Comparison of ENCODE assay signal across 8 cellular contexts in the genomic region with DNA sequence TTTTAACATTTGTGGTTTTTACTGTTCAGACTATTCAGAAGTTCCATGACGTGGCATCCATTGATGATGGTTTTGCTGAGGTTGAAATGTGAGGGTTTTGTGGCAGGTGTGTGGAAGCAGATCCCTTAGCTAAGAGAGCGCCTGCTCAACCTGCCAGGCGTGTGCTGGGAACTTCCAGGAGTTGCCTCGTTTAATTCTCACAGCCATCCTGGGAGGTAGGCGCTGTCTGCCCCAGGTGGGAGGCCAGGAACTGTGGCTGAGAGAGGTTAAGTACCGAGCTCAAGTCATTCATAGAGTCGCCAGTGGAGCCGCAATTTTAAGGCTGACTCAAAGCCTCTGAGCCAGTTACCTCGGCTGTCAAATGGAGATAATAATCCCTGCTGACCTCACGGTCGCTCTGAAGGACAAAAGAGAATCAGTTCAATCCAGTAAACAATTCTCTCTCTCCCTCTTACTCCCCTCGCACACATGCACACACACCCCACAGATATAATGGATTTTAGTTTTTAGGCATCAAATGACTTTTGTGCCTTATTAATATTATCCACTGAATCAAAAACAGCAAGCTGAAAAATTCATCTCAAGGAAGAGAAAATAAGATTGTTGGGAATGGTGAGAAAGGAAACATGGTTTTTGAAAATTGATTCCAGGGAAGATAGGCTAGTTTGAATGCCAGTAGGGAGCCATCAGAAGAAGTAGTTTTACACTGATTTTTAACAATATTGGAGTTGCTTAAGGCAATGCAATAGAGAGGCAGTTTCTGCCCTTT.
DNase-seq lines count a peak whose midpoint lies in the region; ATAC-seq and TF ChIP-seq lines count a peak whose summit lies in the region.

No MANE protein-coding gene starts in this region.

- H3K9me3 Mint-ChIP-seq in CD4-positive, alpha-beta T cell: no peaks in the 10 kb centered on the region
- H3K9me3 Mint-ChIP-seq in dendritic cell treated with granulocyte-macrophage colony-stimulating factor and Interleukin-4, amounts not matched to agents 40 ng/mL and 50 ng/mL, for 4 days: no peaks in the 10 kb centered on the region

- H2AFZ ChIP-seq in neuron (ENCODE audit: low read depth, low read length): peak overlapping the region; percentile 1

- peaks cover 64% of the 10 kb centered on the region for H3K36me3 Mint-ChIP-seq in CD4-positive, alpha-beta T cell (ENCODE audit: low read depth)
- H3K36me3 Mint-ChIP-seq in dendritic cell treated with granulocyte-macrophage colony-stimulating factor and Interleukin-4, amounts not matched to agents 40 ng/mL and 50 ng/mL, for 4 days (ENCODE audit: low read depth): peaks cover 95% of the 10 kb centered on the region

- peak overlapping the region; percentile 37 for H3K27ac ChIP-seq in CD4-positive, alpha-beta T cell (ENCODE audit: low read depth, low read length)
- H3K27ac ChIP-seq in subcutaneous abdominal adipose tissue (ENCODE audit: low read depth, low read length): peak overlapping the region; percentile 42

- H3K27ac Mint-ChIP-seq in CD4-positive, alpha-beta T cell: peak overlapping the region; percentile 91
- peak overlapping the region; percentile 35 for H3K27ac Mint-ChIP-seq in dendritic cell treated with granulocyte-macrophage colony-stimulating factor and Interleukin-4, amounts not matched to agents 40 ng/mL and 50 ng/mL, for 4 days

- H3K9ac ChIP-seq in subcutaneous abdominal adipose tissue (ENCODE audit: low read length in 5 of 5): no peak overlapping the region

- H3K4me1 ChIP-seq in neuron (ENCODE audit: insufficient read depth, low read length): peaks cover 36% of the 10 kb centered on the region
- H3K4me1 ChIP-seq in subcutaneous abdominal adipose tissue (ENCODE audit: control insufficient read depth in 5 of 5, insufficient read depth in 5 of 5, low read length in 5 of 5): peaks cover 2 to 20% (median 12%) of the 10 kb centered on the region in 5 donors

- TF ChIP-seq CTCF in CD4-positive, alpha-beta T cell (IDR thresholded peaks at IDR 0.05): no peak

- no peaks in the 10 kb centered on the region for H3K27me3 Mint-ChIP-seq in CD4-positive, alpha-beta T cell
- H3K27me3 Mint-ChIP-seq in dendritic cell treated with granulocyte-macrophage colony-stimulating factor and Interleukin-4, amounts not matched to agents 40 ng/mL and 50 ng/mL, for 4 days: no peaks in the 10 kb centered on the region

- peak; percentile 48 for ATAC-seq in CD4-positive, alpha-beta T cell (ENCODE audit: poor library complexity)
- ATAC-seq in HG02885 (IDR thresholded peaks at IDR 0.05; ENCODE audit: poor library complexity, unreplicated experiment): peak; percentile 35

- intact Hi-C loops in CD4-positive, alpha-beta T cell (cut with DNase I, micrococcal nuclease): loop anchor here in 1 of 2 experiments (2.0 to 5.0 kb wide), 5 partner anchors 23 to 535 kb away; no protein-coding TSS in a partner anchor
- intact Hi-C loops in dendritic cell treated with granulocyte-macrophage colony-stimulating factor and Interleukin-4, amounts not matched to agents 40 ng/mL and 50 ng/mL, for 4 days (cut with micrococcal nuclease): no loop called here

- peaks cover 53% of the 10 kb centered on the region for H3K4me1 Mint-ChIP-seq in CD4-positive, alpha-beta T cell (ENCODE audit: low read depth)
- peaks cover 32% of the 10 kb centered on the region for H3K4me1 Mint-ChIP-seq in dendritic cell treated with granulocyte-macrophage colony-stimulating factor and Interleukin-4, amounts not matched to agents 40 ng/mL and 50 ng/mL, for 4 days (ENCODE audit: low read depth)

- POLR2A ChIA-PET in CD4-positive, alpha-beta T cell (lab: Charles Lee): interaction anchor here (0.7 to 1.3 kb wide), 8 partner anchors 18 to 523 kb away, joined by 3 to 8 read pairs (median 3); no protein-coding TSS in a partner anchor

- peak overlapping the region; percentile 85 for H3K4me3 Mint-ChIP-seq in CD4-positive, alpha-beta T cell
- no peak overlapping the region for H3K4me3 Mint-ChIP-seq in dendritic cell treated with granulocyte-macrophage colony-stimulating factor and Interleukin-4, amounts not matched to agents 40 ng/mL and 50 ng/mL, for 4 days

- no peaks in the 10 kb centered on the region for H3K27me3 ChIP-seq in CD4-positive, alpha-beta T cell (ENCODE audit: control insufficient read depth, insufficient read depth, low read length)
- H3K27me3 ChIP-seq in neuron (ENCODE audit: insufficient read depth, low read length) (no peaks in the 10 kb centered on the region), subcutaneous abdominal adipose tissue (ENCODE audit: control insufficient read depth in 5 of 5, insufficient read depth in 4 of 5, low read length in 5 of 5) (peaks cover 0 to 2% (median 0%) of the 10 kb centered on the region in 5 donors)

- CTCF ChIA-PET in CD4-positive, alpha-beta T cell (lab: Charles Lee): interaction anchor here (1.0 to 1.9 kb wide), 5 partner anchors 46 to 599 kb away, joined by 4 to 12 read pairs (median 6); no protein-coding TSS in a partner anchor

- H3K36me3 ChIP-seq in neuron (ENCODE audit: insufficient read depth, low read length): no peaks in the 10 kb centered on the region
- peaks cover 0 to 35% (median 20%) of the 10 kb centered on the region in 5 donors for H3K36me3 ChIP-seq in subcutaneous abdominal adipose tissue (ENCODE audit: control insufficient read depth in 5 of 5, insufficient read depth in 5 of 5, low read length in 5 of 5)

- peak; percentile 38 to 77 (median 48) for DNase-seq in CD4-positive, alpha-beta T cell
- peak; percentile 84 for DNase-seq in activated CD4-positive, alpha-beta T cell treated with anti-CD3 and anti-CD28 coated beads for 48 hours
- no peak for DNase-seq in medulla oblongata (ENCODE audit: extremely low spot score)
- DNase-seq in HPDE6-E6E7 (ENCODE audit: extremely low spot score): no peak

- H3K4me3 ChIP-seq in neuron (ENCODE audit: low read length) (no peak overlapping the region), subcutaneous abdominal adipose tissue (ENCODE audit: low read depth in 1 of 5, low read length in 5 of 5) (no peak overlapping the region)

- H3K9me3 ChIP-seq in CD4-positive, alpha-beta T cell (ENCODE audit: control insufficient read depth, low read length): no peaks in the 10 kb centered on the region
- H3K9me3 ChIP-seq in neuron (ENCODE audit: low read length) (no peaks in the 10 kb centered on the region), subcutaneous abdominal adipose tissue (ENCODE audit: control insufficient read depth in 5 of 5, low read length in 5 of 5) (no peaks in the 10 kb centered on the region)

Comparison
In these comparisons a context has a peak if more than half of its experiments do, and no peak if none do; other contexts are left out.
1. DNase-seq: peak in CD4-positive, alpha-beta T cell (10 of 10) and activated CD4-positive, alpha-beta T cell treated with anti-CD3 and anti-CD28 coated beads for 48 hours (single experiment); none in medulla oblongata (single experiment) and HPDE6-E6E7 (single experiment).